1 cellular context compared by ENCODE assay signal in genomic region chr10:80110986-80111385, GRCh38.
A peak's percentile ranks its signal among the peaks of the same experiment; 100 is the strongest.
TF ChIP-seq lines count a peak whose summit lies in the region.

No MANE protein-coding gene starts in this region.

TF ChIP-seq in HepG2, 621 proteins besides CTCF, POLR2A, EP300 and RAD21 (continued from another document and continues in another):
- no peak for TF ChIP-seq KAT2B (IDR thresholded peaks at IDR 0.05; ENCODE audit: borderline replicate concordance, low read depth, low read length)
- TF ChIP-seq PLSCR1 (CRISPR knock-in tag; IDR thresholded peaks at IDR 0.05; ENCODE audit: borderline replicate concordance), result no peak
- TF ChIP-seq SIX4 (CRISPR knock-in tag; IDR thresholded peaks at IDR 0.05), result no peak
- TF ChIP-seq NR2F6 (IDR thresholded peaks at IDR 0.05), result peak; percentile 71
- TF ChIP-seq NR2F6 (CRISPR knock-in tag; IDR thresholded peaks at IDR 0.05), result peak; percentile 64
- no peak for TF ChIP-seq ZHX2 (IDR thresholded peaks at IDR 0.05; ENCODE audit: low read depth)
- no peak for TF ChIP-seq ZHX2 (CRISPR knock-in tag; IDR thresholded peaks at IDR 0.05; ENCODE audit: borderline replicate concordance)
- no peak for TF ChIP-seq ZBTB10 (CRISPR knock-in tag; IDR thresholded peaks at IDR 0.05; ENCODE audit: borderline replicate concordance)
- TF ChIP-seq JUND (CRISPR knock-in tag; IDR thresholded peaks at IDR 0.05), result no peak
- no peak for TF ChIP-seq ATF7-NPFF (CRISPR knock-in tag; IDR thresholded peaks at IDR 0.05; ENCODE audit: low read depth)
- no peak for TF ChIP-seq XRCC5 (optimal IDR thresholded peaks at IDR 0.05; ENCODE audit: low read length)
- no peak for TF ChIP-seq ZNF335 (CRISPR knock-in tag; IDR thresholded peaks at IDR 0.05)
- no peak for TF ChIP-seq ZSCAN25 (CRISPR knock-in tag; IDR thresholded peaks at IDR 0.05)
- no peak for TF ChIP-seq KMT2A (CRISPR knock-in tag; IDR thresholded peaks at IDR 0.05)
- TF ChIP-seq HMGA1 (CRISPR knock-in tag; conservative IDR thresholded peaks at IDR 0.05), result no peak
- TF ChIP-seq ZBTB49 (CRISPR knock-in tag; IDR thresholded peaks at IDR 0.05; ENCODE audit: borderline replicate concordance), result no peak
- no peak for TF ChIP-seq ZNF788 (CRISPR knock-in tag; IDR thresholded peaks at IDR 0.05; ENCODE audit: borderline replicate concordance)
- TF ChIP-seq TAF1 (CRISPR knock-in tag; IDR thresholded peaks at IDR 0.05), result no peak
- TF ChIP-seq JARID2 (CRISPR knock-in tag; IDR thresholded peaks at IDR 0.05; ENCODE audit: insufficient replicate concordance), result no peak
- no peak for TF ChIP-seq ZC3H13 (CRISPR knock-in tag; IDR thresholded peaks at IDR 0.05)
- TF ChIP-seq STAT5B (CRISPR knock-in tag; IDR thresholded peaks at IDR 0.05), result no peak
- no peak for TF ChIP-seq ZBTB39 (CRISPR knock-in tag; IDR thresholded peaks at IDR 0.05)
- TF ChIP-seq ZNF281 (CRISPR knock-in tag; IDR thresholded peaks at IDR 0.05; ENCODE audit: borderline replicate concordance), result no peak
- TF ChIP-seq GMEB1 (CRISPR knock-in tag; IDR thresholded peaks at IDR 0.05; ENCODE audit: borderline replicate concordance), result no peak
- no peak for TF ChIP-seq ATF4 (CRISPR knock-in tag; IDR thresholded peaks at IDR 0.05)
- TF ChIP-seq BHLHE40 (IDR thresholded peaks at IDR 0.05; ENCODE audit: low read length), result no peak
- TF ChIP-seq NFRKB (IDR thresholded peaks at IDR 0.05), result no peak
- no peak for TF ChIP-seq ZNF329 (CRISPR knock-in tag; IDR thresholded peaks at IDR 0.05; ENCODE audit: low read depth)
- no peak for TF ChIP-seq ZFP36 (IDR thresholded peaks at IDR 0.05; ENCODE audit: borderline replicate concordance, low read depth, low read length, partially characterized antibody)
- TF ChIP-seq WIZ (CRISPR knock-in tag; IDR thresholded peaks at IDR 0.05), result no peak
- TF ChIP-seq ZBTB8A (CRISPR knock-in tag; IDR thresholded peaks at IDR 0.05; ENCODE audit: borderline replicate concordance, low read depth), result no peak
- TF ChIP-seq AGO2 (optimal IDR thresholded peaks at IDR 0.05; ENCODE audit: low read depth, low read length), result no peak
- no peak for TF ChIP-seq SRY (CRISPR knock-in tag; IDR thresholded peaks at IDR 0.05)
- TF ChIP-seq ARNTL (CRISPR knock-in tag; IDR thresholded peaks at IDR 0.05), result no peak
- no peak for TF ChIP-seq U2AF1 (optimal IDR thresholded peaks at IDR 0.05; ENCODE audit: low read depth, low read length)
- TF ChIP-seq NKX3-1 (CRISPR knock-in tag; IDR thresholded peaks at IDR 0.05), result no peak
